ENCODE assay signal across 34 cellular contexts in the genomic region with DNA sequence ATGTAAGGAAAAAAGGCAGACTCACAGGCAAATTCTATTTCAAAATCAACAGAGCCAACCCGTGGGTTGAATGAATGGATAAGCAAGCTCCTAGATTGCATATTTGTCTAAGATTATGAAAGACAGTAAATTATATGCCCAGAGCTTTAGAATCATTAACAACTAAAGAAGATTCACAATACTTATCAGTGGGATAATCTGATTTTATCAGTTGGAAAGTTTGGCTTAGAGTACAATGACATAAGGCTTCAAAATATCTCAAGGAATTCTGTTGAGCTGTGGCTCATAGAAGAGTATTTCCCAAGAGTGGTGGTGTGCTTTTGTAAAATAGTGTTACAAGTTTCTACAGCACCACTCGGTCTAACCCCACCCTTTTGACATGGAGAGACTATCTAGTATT.
"Had no signal": no experiment of that assay in that cellular context is flagged by ENCODE, and none has a peak within 500 bp of the region (broad histone marks: within the 10 kb centered on the region; RNA-seq: fewer than 3 reads in every experiment).

No MANE protein-coding gene starts in this region.

- H3K27ac ChIP-seq: adrenal gland, ascending aorta, brain microvascular endothelial cell, esophagus muscularis mucosa, gastroesophageal sphincter, heart right ventricle, WERI-Rb-1 had no signal

- ATAC-seq: activated CD4-positive, CD25-positive, alpha-beta regulatory T cell treated with anti-CD3 and anti-CD28 coated beads, Interleukin-2, amount 50 U/mL, for 24 hours; activated CD8-positive, alpha-beta memory T cell treated with anti-CD3 and anti-CD28 coated beads, Interleukin-2, amount 10 ng/mL, durations not matched to agents 7 days and 5 days; activated CD8-positive, alpha-beta T cell treated with anti-CD3 and anti-CD28 coated beads, Interleukin-2, amount 10 ng/mL, durations not matched to agents 7 days and 5 days; activated naive CD8-positive, alpha-beta T cell treated with anti-CD3 and anti-CD28 coated beads, Interleukin-2, amount 50 U/mL, for 24 hours; effector memory CD8-positive, alpha-beta T cell; gastroesophageal sphincter; heart right ventricle; T-helper 17 cell had no signal

- H3K4me1 Mint-ChIP-seq: activated B cell treated with CpG ODN at 0.5 μM for 24 hours; activated CD4-positive, alpha-beta T cell treated with anti-CD3 and anti-CD28 coated beads, Interleukin-2, amount 10 ng/mL, durations not matched to agents 24 days and 14 days; activated CD8-positive, alpha-beta memory T cell treated with anti-CD3 and anti-CD28 coated beads, Interleukin-2, amount 10 ng/mL, durations not matched to agents 7 days and 5 days; activated naive CD4-positive, alpha-beta T cell treated with anti-CD3 and anti-CD28 coated beads, Interleukin-2, amount 50 U/mL, for 24 hours; activated naive CD8-positive, alpha-beta T cell treated with anti-CD3 and anti-CD28 coated beads for 36 hours; activated naive CD8-positive, alpha-beta T cell treated with anti-CD3 and anti-CD28 coated beads, Interleukin-2, amount 50 U/mL, for 24 hours; central memory CD8-positive, alpha-beta T cell; T-helper 17 cell had no signal

- H3K4me3 Mint-ChIP-seq: activated B cell treated with CpG ODN at 0.5 μM for 24 hours; activated CD4-positive, alpha-beta memory T cell treated with anti-CD3 and anti-CD28 coated beads for 36 hours; activated CD4-positive, alpha-beta T cell treated with anti-CD3 and anti-CD28 coated beads, Interleukin-2, amount 10 ng/mL, durations not matched to agents 24 days and 14 days; activated CD8-positive, alpha-beta memory T cell treated with anti-CD3 and anti-CD28 coated beads, Interleukin-2, amount 10 ng/mL, durations not matched to agents 7 days and 5 days; activated CD8-positive, alpha-beta T cell treated with anti-CD3 and anti-CD28 coated beads, Interleukin-2, amount 10 ng/mL, durations not matched to agents 7 days and 5 days; activated naive CD4-positive, alpha-beta T cell treated with anti-CD3 and anti-CD28 coated beads for 36 hours; activated naive CD4-positive, alpha-beta T cell treated with anti-CD3 and anti-CD28 coated beads, Interleukin-2, amount 50 U/mL, for 24 hours; activated naive CD8-positive, alpha-beta T cell treated with anti-CD3 and anti-CD28 coated beads for 36 hours; activated naive CD8-positive, alpha-beta T cell treated with anti-CD3 and anti-CD28 coated beads, Interleukin-2, amount 50 U/mL, for 24 hours; activated T-helper 1 cell treated with anti-CD3 and anti-CD28 coated beads, Interleukin-12 subunit alpha, Interleukin-12 subunit beta, Interleukin-2, Interleukin-4 antibody, amounts not matched to agents 30 ng/mL and 10 ng/mL and 1 ng/mL, durations not matched to agents 14 hours and 24 hours and 36 hours; central memory CD8-positive, alpha-beta T cell; effector memory CD8-positive, alpha-beta T cell; T-helper 17 cell; T-helper 2 cell treated with Interferon-gamma antibody and Interleukin-4, amounts not matched to agents 5 μg/mL and 100 μg/mL, for 36 hours had no signal

- H3K9me3 Mint-ChIP-seq: activated B cell treated with CpG ODN at 0.5 μM for 24 hours; activated CD4-positive, alpha-beta memory T cell treated with anti-CD3 and anti-CD28 coated beads for 36 hours; activated CD4-positive, alpha-beta T cell treated with anti-CD3 and anti-CD28 coated beads, Interleukin-2, amount 10 ng/mL, durations not matched to agents 24 days and 14 days; activated naive CD4-positive, alpha-beta T cell treated with anti-CD3 and anti-CD28 coated beads for 36 hours; activated naive CD4-positive, alpha-beta T cell treated with anti-CD3 and anti-CD28 coated beads, Interleukin-2, amount 50 U/mL, for 24 hours; activated naive CD8-positive, alpha-beta T cell treated with anti-CD3 and anti-CD28 coated beads for 36 hours; activated naive CD8-positive, alpha-beta T cell treated with anti-CD3 and anti-CD28 coated beads, Interleukin-2, amount 50 U/mL, for 24 hours; activated T-helper 2 cell treated with anti-CD3 and anti-CD28 coated beads, Interferon-gamma antibody, Interleukin-2, Interleukin-4, amounts not matched to agents 10 μg/mL and 5 μg/mL and 100 μg/mL, durations not matched to agents 14 hours and 24 hours and 36 hours; T-helper 2 cell treated with Interferon-gamma antibody and Interleukin-4, amounts not matched to agents 5 μg/mL and 100 μg/mL, for 36 hours had no signal

- H3K9me3 ChIP-seq: adrenal gland, ascending aorta, esophagus muscularis mucosa, gastroesophageal sphincter, heart right ventricle had no signal

- H3K27me3 ChIP-seq: adrenal gland, ascending aorta, brain microvascular endothelial cell, esophagus muscularis mucosa, gastroesophageal sphincter, heart right ventricle had no signal

- H3K36me3 Mint-ChIP-seq: activated CD4-positive, alpha-beta memory T cell treated with anti-CD3 and anti-CD28 coated beads for 36 hours; activated CD8-positive, alpha-beta memory T cell treated with anti-CD3 and anti-CD28 coated beads, Interleukin-2, amount 10 ng/mL, durations not matched to agents 7 days and 5 days; activated naive CD4-positive, alpha-beta T cell treated with anti-CD3 and anti-CD28 coated beads, Interleukin-2, amount 50 U/mL, for 24 hours; activated naive CD8-positive, alpha-beta T cell treated with anti-CD3 and anti-CD28 coated beads for 36 hours had no signal

- H3K27ac Mint-ChIP-seq: activated B cell treated with CpG ODN at 0.5 μM for 24 hours; activated CD4-positive, alpha-beta memory T cell treated with anti-CD3 and anti-CD28 coated beads for 36 hours; activated CD4-positive, alpha-beta T cell treated with anti-CD3 and anti-CD28 coated beads, Interleukin-2, amount 10 ng/mL, durations not matched to agents 24 days and 14 days; activated CD8-positive, alpha-beta memory T cell treated with anti-CD3 and anti-CD28 coated beads, Interleukin-2, amount 10 ng/mL, durations not matched to agents 7 days and 5 days; activated CD8-positive, alpha-beta T cell treated with anti-CD3 and anti-CD28 coated beads, Interleukin-2, amount 10 ng/mL, durations not matched to agents 7 days and 5 days; activated naive CD4-positive, alpha-beta T cell treated with anti-CD3 and anti-CD28 coated beads for 36 hours; activated naive CD4-positive, alpha-beta T cell treated with anti-CD3 and anti-CD28 coated beads, Interleukin-2, amount 50 U/mL, for 24 hours; activated naive CD8-positive, alpha-beta T cell treated with anti-CD3 and anti-CD28 coated beads for 36 hours; activated naive CD8-positive, alpha-beta T cell treated with anti-CD3 and anti-CD28 coated beads, Interleukin-2, amount 50 U/mL, for 24 hours; activated T-helper 1 cell treated with anti-CD3 and anti-CD28 coated beads, Interleukin-12 subunit alpha, Interleukin-12 subunit beta, Interleukin-2, Interleukin-4 antibody, amounts not matched to agents 30 ng/mL and 10 ng/mL and 1 ng/mL, durations not matched to agents 14 hours and 24 hours and 36 hours; activated T-helper 2 cell treated with anti-CD3 and anti-CD28 coated beads, Interferon-gamma antibody, Interleukin-2, Interleukin-4, amounts not matched to agents 10 μg/mL and 5 μg/mL and 100 μg/mL, durations not matched to agents 14 hours and 24 hours and 36 hours; effector memory CD8-positive, alpha-beta T cell; T-helper 17 cell; T-helper 2 cell treated with Interferon-gamma antibody and Interleukin-4, amounts not matched to agents 5 μg/mL and 100 μg/mL, for 36 hours had no signal

- H3K36me3 ChIP-seq: adrenal gland, ascending aorta, brain microvascular endothelial cell, esophagus muscularis mucosa, gastroesophageal sphincter, heart right ventricle, WERI-Rb-1 had no signal

- H3K4me3 ChIP-seq: adrenal gland, ascending aorta, esophagus muscularis mucosa, gastroesophageal sphincter, heart right ventricle had no signal

- DNase-seq: activated B cell treated with CpG ODN at 0.5 μM for 24 hours; activated CD4-positive, alpha-beta memory T cell treated with anti-CD3 and anti-CD28 coated beads for 36 hours; activated CD8-positive, alpha-beta memory T cell treated with anti-CD3 and anti-CD28 coated beads, Interleukin-2, amount 10 ng/mL, durations not matched to agents 7 days and 5 days; activated CD8-positive, alpha-beta memory T cell treated with anti-CD3 and anti-CD28 coated beads, Interleukin-2, amount 50 U/mL, for 4 hours; activated CD8-positive, alpha-beta T cell treated with anti-CD3 and anti-CD28 coated beads, Interleukin-2, amount 10 ng/mL, durations not matched to agents 7 days and 5 days; activated effector memory CD4-positive, alpha-beta T cell treated with anti-CD3 and anti-CD28 coated beads, Interleukin-2, amount 50 U/mL, for 16 hours; activated naive CD4-positive, alpha-beta T cell treated with anti-CD3 and anti-CD28 coated beads for 36 hours; activated naive CD8-positive, alpha-beta T cell treated with anti-CD3 and anti-CD28 coated beads for 36 hours; activated naive CD8-positive, alpha-beta T cell treated with anti-CD3 and anti-CD28 coated beads, Interleukin-2, amount 50 U/mL, for 24 hours; activated T-cell treated with anti-CD3 and anti-CD28 coated beads, Interleukin-2, amount 50 U/mL, for 1 hour; activated T-cell treated with anti-CD3 and anti-CD28 coated beads, Interleukin-2, amount 50 U/mL, for 48 hours; adrenal gland; brain microvascular endothelial cell; cortex of kidney; dermis blood vessel endothelial cell; effector CD4-positive, alpha-beta T cell; effector memory CD8-positive, alpha-beta T cell; erythroblast; foreskin melanocyte; heart right ventricle; T-helper 1 cell; T-helper 17 cell; T1000; WERI-Rb-1 had no signal

- H3K4me1 ChIP-seq: adrenal gland, ascending aorta, esophagus muscularis mucosa, gastroesophageal sphincter, heart right ventricle had no signal
